8 cellular contexts compared by ENCODE assay signal in the genomic region with DNA sequence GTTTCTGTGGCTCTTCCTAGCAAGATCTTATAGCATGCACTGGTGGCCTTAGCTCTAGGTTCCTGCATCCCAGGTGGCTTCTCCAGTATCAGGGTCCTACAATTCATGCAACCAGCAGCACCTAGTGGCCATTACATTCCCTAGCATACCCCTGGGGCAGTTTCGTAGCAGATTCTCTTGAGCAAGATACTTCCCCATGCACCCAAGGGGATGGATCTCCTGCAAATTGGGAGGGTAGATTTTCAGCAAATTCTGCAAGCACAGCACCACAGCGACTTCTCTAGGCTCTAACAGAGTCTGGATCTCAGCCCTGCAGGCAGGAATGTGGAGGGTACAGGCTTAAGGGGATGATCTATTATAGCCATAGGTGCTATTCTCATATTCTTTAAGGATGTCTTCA. TPM values are rescaled to one million over a fixed set of nuclear protein-coding genes. Genes with fewer than 3 reads are reported as not detected.
A peak's percentile ranks its signal among the peaks of the same experiment; 100 is the strongest.
DNase-seq lines count a peak whose midpoint lies in the region; ATAC-seq and TF ChIP-seq lines count a peak whose summit lies in the region.

No MANE protein-coding gene starts in this region.

- no peak overlapping the region for H3K4me2 ChIP-seq in mesenchymal stem cell (ENCODE audit: low read length, poor library complexity, severe bottlenecking)

- no peak overlapping the region for H3K9ac ChIP-seq in mesenchymal stem cell (ENCODE audit: low read length)

- no peak overlapping the region for H3K23ac ChIP-seq in mesenchymal stem cell (ENCODE audit: low read length in 2 of 2)

- H3K36me3 ChIP-seq in mesenchymal stem cell (ENCODE audit: control insufficient read depth in 1 of 2, insufficient read depth in 2 of 2, low read depth in 1 of 2, low read length in 2 of 2) (peaks cover 0 to 39% of the 10 kb centered on the region in 2 experiments), MG63 (no peaks in the 10 kb centered on the region)

- no peak overlapping the region for H4K91ac ChIP-seq in mesenchymal stem cell (ENCODE audit: low read length)

- H4K8ac ChIP-seq in mesenchymal stem cell (ENCODE audit: low read length), result no peak overlapping the region

- DNase-seq in HL-60 (ENCODE audit: low read depth in 1 of 2, low spot score in 1 of 2) (peak; percentile 25 to 62), mesenchymal stem cell (peak; percentile 42), MG63 (no peak), posterior vena cava (ENCODE audit: low spot score) (no peak)

- H2AFZ ChIP-seq in mesenchymal stem cell (ENCODE audit: low read depth, low read length), result no peak overlapping the region

- H2BK120ac ChIP-seq in mesenchymal stem cell (ENCODE audit: low read depth, low read length), result no peak overlapping the region

- ATAC-seq in GM18867 (IDR thresholded peaks at IDR 0.05; ENCODE audit: unreplicated experiment) (peak; percentile 57), GM18519 (IDR thresholded peaks at IDR 0.05; ENCODE audit: low FRiP score, unreplicated experiment) (no peak)

- no peak overlapping the region for H2BK12ac ChIP-seq in mesenchymal stem cell (ENCODE audit: low read length in 2 of 2)

- 60% methylated on average over 2 of the region's 2 CpGs for WGBS in mesenchymal stem cell

- H3K4ac ChIP-seq in mesenchymal stem cell (ENCODE audit: low read depth in 1 of 2, low read length in 2 of 2), result no peak overlapping the region

- peak; percentile 61 for TF ChIP-seq CTCF in C4-2B (conservative IDR thresholded peaks at IDR 0.05)
- peak; percentile 63 for TF ChIP-seq CTCF in HL-60 (IDR thresholded peaks at IDR 0.05; ENCODE audit: insufficient read depth, low read length)
- TF ChIP-seq CTCF in WI38 (IDR thresholded peaks at IDR 0.05; ENCODE audit: low read depth, low read length), result peak; percentile 57

- H3K27ac ChIP-seq in C4-2B (no peak overlapping the region), HL-60 (replicated peaks) (no peak overlapping the region), mesenchymal stem cell (ENCODE audit: low read length, poor library complexity, severe bottlenecking) (no peak overlapping the region)

- no peak overlapping the region for H2BK15ac ChIP-seq in mesenchymal stem cell (ENCODE audit: low read depth, poor library complexity, severe bottlenecking)

- H3K4me1 ChIP-seq in mesenchymal stem cell (ENCODE audit: control insufficient read depth, insufficient read depth, low read depth, low read length), result no peaks in the 10 kb centered on the region

- no peaks in the 10 kb centered on the region for H3K27me3 ChIP-seq in HL-60 (ENCODE audit: insufficient read depth, poor library complexity, severe bottlenecking)
- H3K27me3 ChIP-seq in mesenchymal stem cell (ENCODE audit: control insufficient read depth in 1 of 2, insufficient read depth in 1 of 2, low read length in 2 of 2), result no peaks in the 10 kb centered on the region
- no peaks in the 10 kb centered on the region for H3K27me3 ChIP-seq in MG63

- H3K18ac ChIP-seq in mesenchymal stem cell (ENCODE audit: low read depth in 1 of 2, low read length in 2 of 2), result no peak overlapping the region

- H3K79me1 ChIP-seq in mesenchymal stem cell (replicated peaks; ENCODE audit: low read length, poor library complexity, severe bottlenecking), result peaks cover 1% of the 10 kb centered on the region

- no peak overlapping the region for H2AK5ac ChIP-seq in mesenchymal stem cell (ENCODE audit: low read length, severe bottlenecking)

- H3K14ac ChIP-seq in mesenchymal stem cell (ENCODE audit: low read length in 2 of 2), result no peak overlapping the region

- intact Hi-C loops in posterior vena cava (cut with DNase I), result no loop called here

- H3K9me3 ChIP-seq in mesenchymal stem cell (ENCODE audit: control insufficient read depth, low read length) (no peaks in the 10 kb centered on the region), MG63 (no peaks in the 10 kb centered on the region)

- H3K4me3 ChIP-seq in HL-60 (replicated peaks; ENCODE audit: insufficient read depth, low read length) (no peak overlapping the region), WI38 (ENCODE audit: low read depth, low read length) (no peak overlapping the region), mesenchymal stem cell (ENCODE audit: insufficient read depth in 1 of 2, low read depth in 1 of 2, low read length in 2 of 2) (no peak overlapping the region), MG63 (no peak overlapping the region)

- no peak overlapping the region for H2BK5ac ChIP-seq in mesenchymal stem cell (ENCODE audit: low read depth, low read length, poor library complexity, severe bottlenecking)

RNA-seq across cellular contexts. Expression of gene SLC9B1, which starts 13.1 kb away (rescaled TPM):
- 0.80 TPM for polyA plus RNA-seq in mesenchymal stem cell (2013, experiment 1 of 2)
- polyA plus RNA-seq in mesenchymal stem cell (2013, experiment 2 of 2), result 0.52 TPM
- 1.5 and 2.3 TPM in 2 replicates for total RNA-seq in MG63 (2014; rRNA removed; shearing (Covaris generic); ENCODE audit: low replicate concordance)
- total RNA-seq in posterior vena cava, result 1 to 10 TPM; 1.1 to 1.4 TPM

RNA-seq across cellular contexts. Expression of gene SLC9B2, which starts 44.0 kb away (rescaled TPM):
- polyA plus RNA-seq in mesenchymal stem cell (2013, experiment 1 of 2), result 14.3 TPM
- 14.3 TPM for polyA plus RNA-seq in mesenchymal stem cell (2013, experiment 2 of 2)
- total RNA-seq in MG63 (2014; rRNA removed; shearing (Covaris generic); ENCODE audit: low replicate concordance), result 13.6 and 14.3 TPM in 2 replicates
- 10 to 100 TPM; 14.6 to 18.7 TPM for total RNA-seq in posterior vena cava

Comparison
In these comparisons a context has a peak if more than half of its experiments do, and no peak if none do; other contexts are left out.
1. DNase-seq: peak in HL-60 (2 of 2) and mesenchymal stem cell (single experiment); none in MG63 (single experiment) and posterior vena cava (single experiment).
2. Peak in every context shown above with its lines, with median percentiles within 50 percentile points of each other: CTCF ChIP-seq.